In the genomic region with DNA sequence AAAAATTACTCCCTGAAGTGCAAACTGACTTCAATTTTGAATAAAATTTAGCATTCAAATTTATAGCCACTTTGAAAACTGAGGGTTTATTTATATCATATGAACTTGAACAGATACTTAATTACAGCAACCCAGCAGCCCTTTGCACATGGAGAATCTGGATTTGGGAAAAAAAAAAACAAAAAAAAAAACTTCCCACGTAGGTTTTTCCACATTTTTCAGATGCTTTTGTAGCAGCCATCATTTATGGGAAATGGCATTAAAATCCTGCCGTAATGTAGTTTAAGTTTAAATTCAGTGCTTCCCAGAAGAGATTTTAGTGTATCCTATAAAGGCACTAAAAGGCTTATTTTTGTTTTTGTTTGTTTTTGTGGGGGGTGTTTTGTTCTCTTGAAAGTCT, we compare ENCODE assay signal across 15 cellular contexts.
"Had no signal": no experiment of that assay in that cellular context is flagged by ENCODE, and none has a peak within 500 bp of the region (broad histone marks: within the 10 kb centered on the region; RNA-seq: fewer than 3 reads in every experiment).

No MANE protein-coding gene starts in this region.

- H3K36me3 Mint-ChIP-seq: naive thymus-derived CD8-positive, alpha-beta T cell had no signal

- H3K27ac Mint-ChIP-seq: activated B cell treated with CpG ODN at 0.5 μM for 24 hours; activated CD8-positive, alpha-beta T cell treated with anti-CD3 and anti-CD28 coated beads for 36 hours; activated T-cell treated with anti-CD3 and anti-CD28 coated beads, Interleukin-2, amount 50 U/mL, for 24 hours; activated T-helper 2 cell treated with anti-CD3 and anti-CD28 coated beads, Interferon-gamma antibody, Interleukin-2, Interleukin-4, amounts not matched to agents 10 μg/mL and 5 μg/mL and 100 μg/mL, durations not matched to agents 14 hours and 24 hours and 36 hours; dendritic cell treated with granulocyte-macrophage colony-stimulating factor and Interleukin-4, amounts not matched to agents 40 ng/mL and 50 ng/mL, for 4 days; naive thymus-derived CD8-positive, alpha-beta T cell; stimulated activated naive B cell treated with anti-CD40 and anti-IgM and Interleukin-4, amounts not matched to agents 10 μg/mL and 1 μg/mL and 100 μg/mL, for 72 hours had no signal

- DNase-seq: activated B cell treated with CpG ODN at 0.5 μM for 24 hours; activated CD4-positive, alpha-beta T cell treated with anti-CD3 and anti-CD28 coated beads for 4 hours; activated CD8-positive, alpha-beta T cell treated with anti-CD3 and anti-CD28 coated beads for 36 hours; activated naive CD4-positive, alpha-beta T cell treated with Interleukin-2 at 50 U/mL for 16 hours; activated T-cell treated with anti-CD3 and anti-CD28 coated beads, Interleukin-2, amount 50 U/mL, for 24 hours; aorta; effector CD8-positive, alpha-beta T cell; mesendoderm; naive thymus-derived CD8-positive, alpha-beta T cell; retina; stimulated activated naive B cell treated with anti-CD40 and anti-IgM and Interleukin-4, amounts not matched to agents 10 μg/mL and 1 μg/mL and 100 μg/mL, for 72 hours; SW 1271 had no signal

- H3K9me3 Mint-ChIP-seq: activated B cell treated with CpG ODN at 0.5 μM for 24 hours; activated CD8-positive, alpha-beta T cell treated with anti-CD3 and anti-CD28 coated beads for 36 hours; activated T-cell treated with anti-CD3 and anti-CD28 coated beads, Interleukin-2, amount 50 U/mL, for 24 hours; activated T-helper 2 cell treated with anti-CD3 and anti-CD28 coated beads, Interferon-gamma antibody, Interleukin-2, Interleukin-4, amounts not matched to agents 10 μg/mL and 5 μg/mL and 100 μg/mL, durations not matched to agents 14 hours and 24 hours and 36 hours; dendritic cell treated with granulocyte-macrophage colony-stimulating factor and Interleukin-4, amounts not matched to agents 40 ng/mL and 50 ng/mL, for 4 days; naive thymus-derived CD8-positive, alpha-beta T cell; stimulated activated naive B cell treated with anti-CD40 and anti-IgM and Interleukin-4, amounts not matched to agents 10 μg/mL and 1 μg/mL and 100 μg/mL, for 72 hours had no signal

- H3K27me3 ChIP-seq: esophagus muscularis mucosa had no signal

- H3K4me3 Mint-ChIP-seq: activated B cell treated with CpG ODN at 0.5 μM for 24 hours; activated CD8-positive, alpha-beta T cell treated with anti-CD3 and anti-CD28 coated beads for 36 hours; activated T-cell treated with anti-CD3 and anti-CD28 coated beads, Interleukin-2, amount 50 U/mL, for 24 hours; dendritic cell treated with granulocyte-macrophage colony-stimulating factor and Interleukin-4, amounts not matched to agents 40 ng/mL and 50 ng/mL, for 4 days; naive thymus-derived CD8-positive, alpha-beta T cell; stimulated activated naive B cell treated with anti-CD40 and anti-IgM and Interleukin-4, amounts not matched to agents 10 μg/mL and 1 μg/mL and 100 μg/mL, for 72 hours had no signal

- H3K4me1 ChIP-seq: esophagus muscularis mucosa had no signal

- H3K27me3 Mint-ChIP-seq: activated B cell treated with CpG ODN at 0.5 μM for 24 hours; activated CD8-positive, alpha-beta T cell treated with anti-CD3 and anti-CD28 coated beads for 36 hours; activated T-cell treated with anti-CD3 and anti-CD28 coated beads, Interleukin-2, amount 50 U/mL, for 24 hours; dendritic cell treated with granulocyte-macrophage colony-stimulating factor and Interleukin-4, amounts not matched to agents 40 ng/mL and 50 ng/mL, for 4 days; naive thymus-derived CD8-positive, alpha-beta T cell; stimulated activated naive B cell treated with anti-CD40 and anti-IgM and Interleukin-4, amounts not matched to agents 10 μg/mL and 1 μg/mL and 100 μg/mL, for 72 hours had no signal

- H3K27ac ChIP-seq: esophagus muscularis mucosa had no signal

- H3K4me3 ChIP-seq: esophagus muscularis mucosa had no signal

- H3K4me1 Mint-ChIP-seq: activated B cell treated with CpG ODN at 0.5 μM for 24 hours; naive thymus-derived CD8-positive, alpha-beta T cell had no signal

- ATAC-seq: activated CD8-positive, alpha-beta T cell treated with anti-CD3 and anti-CD28 coated beads for 36 hours; naive thymus-derived CD8-positive, alpha-beta T cell; stimulated activated naive B cell treated with anti-CD40 and anti-IgM and Interleukin-4, amounts not matched to agents 10 μg/mL and 1 μg/mL and 100 μg/mL, for 72 hours had no signal

- H3K9me3 ChIP-seq: esophagus muscularis mucosa had no signal
